In the genomic region with DNA sequence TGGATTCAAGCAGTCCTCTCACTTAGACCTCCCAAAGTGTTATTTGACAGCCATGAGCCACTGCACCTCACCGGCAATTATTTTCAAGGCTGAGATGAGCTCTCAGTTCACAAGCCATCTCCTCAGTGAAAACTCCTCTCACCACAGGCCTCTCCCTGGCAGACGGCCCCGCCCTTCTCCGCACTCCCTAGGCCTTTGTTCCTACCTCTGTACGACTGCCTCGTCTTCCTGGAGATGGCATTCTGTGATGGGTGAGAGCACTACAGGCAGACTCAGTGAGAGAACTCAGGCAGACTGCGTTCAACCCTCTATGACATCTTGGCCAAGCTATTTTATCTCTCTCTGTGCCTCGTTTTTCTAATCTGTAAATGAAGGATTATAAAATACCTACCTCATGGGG, we compare ENCODE assay signal across 17 cellular contexts.
A peak's percentile ranks its signal among the peaks of the same experiment; 100 is the strongest.
DNase-seq lines count a peak whose midpoint lies in the region; ATAC-seq and TF ChIP-seq lines count a peak whose summit lies in the region.
"Had no signal": no experiment of that assay in that cellular context is flagged by ENCODE, and none has a peak within 500 bp of the region (broad histone marks: within the 10 kb centered on the region; RNA-seq: fewer than 3 reads in every experiment).

No MANE protein-coding gene starts in this region.

- H3K27me3 ChIP-seq in SJSA1 (replicated peaks) (no peaks in the 10 kb centered on the region), smooth muscle cell (ENCODE audit: low read depth) (no peaks in the 10 kb centered on the region)
- H3K27me3 ChIP-seq: cardiac muscle cell, suprapubic skin had no signal

- no peaks in the 10 kb centered on the region for H3K79me2 ChIP-seq in smooth muscle cell (ENCODE audit: low read depth)

- no peaks in the 10 kb centered on the region for H3F3A ChIP-seq in smooth muscle cell (ENCODE audit: low read depth)

- H3K4me3 ChIP-seq in SJSA1 (no peak overlapping the region), smooth muscle cell (no peak overlapping the region)
- H3K4me3 ChIP-seq: cardiac muscle cell, lower lobe of right lung, spleen, suprapubic skin had no signal

- no peaks in the 10 kb centered on the region for H3K9me3 ChIP-seq in SJSA1 (replicated peaks)
- H3K9me3 ChIP-seq in smooth muscle cell (replicated peaks; ENCODE audit: low read depth): no peaks in the 10 kb centered on the region
- H3K9me3 ChIP-seq: lower lobe of right lung, spleen, suprapubic skin had no signal

- DNase-seq in HK-2 (ENCODE audit: unreplicated experiment): peak; percentile 58
- no peak for DNase-seq in SJSA1 (ENCODE audit: low read depth in 1 of 2, low spot score in 2 of 2)
- peak in 1 of 2 donors; percentile 53 for DNase-seq in left colon
- DNase-seq in smooth muscle cell (lab: John Stamatoyannopoulos, UW; ENCODE audit: unreplicated experiment): no peak
- no peak for DNase-seq in NOMO-1 treated with DMSO at 0.1 percent for 48 hours (lab: John Stamatoyannopoulos, UW; ENCODE audit: unreplicated experiment)
- DNase-seq: lower lobe of right lung, MM.1S, NCI-H187, NCI-H526 treated with DMSO at 0.1 percent for 48 hours, spleen, T-helper 9 cell had no signal

- ATAC-seq in left colon (peak; percentile 91), HG03521 (IDR thresholded peaks at IDR 0.05; ENCODE audit: unreplicated experiment) (no peak), HG03442 (IDR thresholded peaks at IDR 0.05; ENCODE audit: unreplicated experiment) (no peak)
- ATAC-seq: HepG2; lower lobe of right lung; natural killer cell treated with Interleukin-12 subunit alpha and Interleukin-12 subunit beta and Interleukin-15 and Interleukin-18, amount 100 ng/mL, for 72 hours had no signal

- WGBS in smooth muscle cell (ENCODE audit: low lambda C conversion rate): 52% methylated on average over 8 of the region's 8 CpGs

- no peak overlapping the region for H3K9ac ChIP-seq in smooth muscle cell (ENCODE audit: low read depth)

- H3K4me2 ChIP-seq in smooth muscle cell: peak overlapping the region; percentile 46

- intact Hi-C loops in left colon (cut with DNase I, micrococcal nuclease): no loop called here

- peaks cover 27% of the 10 kb centered on the region for H3K4me1 ChIP-seq in SJSA1 (replicated peaks)
- peaks cover 8% of the 10 kb centered on the region for H3K4me1 ChIP-seq in smooth muscle cell (ENCODE audit: low read depth)
- H3K4me1 ChIP-seq: lower lobe of right lung, spleen, suprapubic skin had no signal

- no peaks in the 10 kb centered on the region for H3K36me3 ChIP-seq in SJSA1
- no peaks in the 10 kb centered on the region for H3K36me3 ChIP-seq in smooth muscle cell (ENCODE audit: low read depth)
- H3K36me3 ChIP-seq: cardiac muscle cell, lower lobe of right lung, spleen, suprapubic skin had no signal

- H2AFZ ChIP-seq in smooth muscle cell (ENCODE audit: low read depth): peak overlapping the region; percentile 90

- no peak for TF ChIP-seq CTCF in smooth muscle cell (IDR thresholded peaks at IDR 0.05; ENCODE audit: borderline replicate concordance, insufficient read depth, poor library complexity, severe bottlenecking)

- H4K20me1 ChIP-seq in smooth muscle cell (ENCODE audit: low read depth): no peaks in the 10 kb centered on the region

- H3K27ac ChIP-seq in SJSA1 (peak overlapping the region; percentile 17), smooth muscle cell (ENCODE audit: low read depth) (peak overlapping the region; percentile 47)
- H3K27ac ChIP-seq: lower lobe of right lung, spleen, suprapubic skin had no signal
